ENCODE assay signal across 8 cellular contexts in the genomic region with DNA sequence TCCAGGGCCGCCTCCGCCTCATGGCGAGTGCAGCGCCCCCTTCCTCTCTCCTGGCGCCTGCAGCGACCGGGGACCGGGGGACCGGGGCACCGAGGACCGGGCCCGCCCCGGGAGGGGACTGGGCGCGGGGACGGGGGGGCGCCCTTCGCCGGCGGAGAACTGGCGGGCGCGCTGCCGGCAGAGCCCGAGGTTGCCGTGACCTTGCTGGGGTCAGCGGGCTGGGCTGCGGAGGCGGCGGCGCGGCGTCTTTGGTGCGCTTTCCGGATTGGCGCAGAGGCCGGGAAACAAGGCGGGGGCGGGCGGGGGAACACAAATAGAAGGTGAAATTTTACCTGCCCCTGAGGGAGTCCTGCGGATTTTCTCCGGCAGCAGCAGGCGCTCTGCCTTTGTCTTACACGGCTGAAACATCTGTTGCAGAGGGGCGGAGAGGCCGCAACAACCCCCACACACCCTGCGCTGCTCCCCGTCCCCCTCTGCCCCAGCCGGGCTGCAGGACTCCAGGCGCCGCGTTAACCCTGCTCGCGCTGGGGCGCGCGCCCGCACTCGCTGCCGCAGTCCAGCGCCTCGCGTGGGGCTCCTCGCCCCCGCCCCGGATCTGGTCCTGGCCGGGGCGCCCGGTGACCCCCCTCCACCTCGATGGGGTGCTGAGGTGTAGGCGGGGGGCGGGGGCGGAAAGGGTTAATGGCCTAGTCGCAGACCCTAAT. TPM values are rescaled to one million over a fixed set of nuclear protein-coding genes. Genes with fewer than 3 reads are reported as not detected.
A peak's percentile ranks its signal among the peaks of the same experiment; 100 is the strongest.
DNase-seq lines count a peak whose midpoint lies in the region; ATAC-seq and TF ChIP-seq lines count a peak whose summit lies in the region.

No MANE protein-coding gene starts in this region.

- ATAC-seq in left lobe of liver (peak; percentile 76), HG02763 (IDR thresholded peaks at IDR 0.05; ENCODE audit: unreplicated experiment) (no peak)

- in situ Hi-C loops in GM13976 (cut with MboI; ENCODE audit: low sequenced_read_pairs, unreplicated experiment): no loop called here

- peak; percentile 24 for TF ChIP-seq CTCF in GM13976 (IDR thresholded peaks at IDR 0.05; ENCODE audit: borderline replicate concordance, control extremely low read depth, extremely low read depth, insufficient read depth, missing control alignments)

- DNase-seq in GM13976 (ENCODE audit: low spot score) (peak; percentile 84), M059J (ENCODE audit: low read depth) (peak; percentile 33), UCSD-AML1 (lab: John Stamatoyannopoulos, UW; ENCODE audit: unreplicated experiment) (peak; percentile 59), left lobe of liver (ENCODE audit: low spot score) (peak; percentile 86), HK-2 (ENCODE audit: unreplicated experiment) (no peak)
- DNase-seq in central memory CD4-positive, alpha-beta T cell: peak; percentile 55
- DNase-seq in stimulated activated CD4-positive, alpha-beta T cell treated with anti-CD3 and anti-CD28 coated beads, Interleukin-2, amount 100 ng/mL, for 4 hours (ENCODE audit: low read depth): peak; percentile 22

RNA-seq across cellular contexts. Expression of gene SREBF1, which starts 53.5 kb away (rescaled TPM):
- 40.5 and 57.7 TPM in 2 replicates for total RNA-seq in M059J (2014; rRNA removed; shearing (Covaris generic))
- total RNA-seq in left lobe of liver: 220 TPM
